In the genomic region with DNA sequence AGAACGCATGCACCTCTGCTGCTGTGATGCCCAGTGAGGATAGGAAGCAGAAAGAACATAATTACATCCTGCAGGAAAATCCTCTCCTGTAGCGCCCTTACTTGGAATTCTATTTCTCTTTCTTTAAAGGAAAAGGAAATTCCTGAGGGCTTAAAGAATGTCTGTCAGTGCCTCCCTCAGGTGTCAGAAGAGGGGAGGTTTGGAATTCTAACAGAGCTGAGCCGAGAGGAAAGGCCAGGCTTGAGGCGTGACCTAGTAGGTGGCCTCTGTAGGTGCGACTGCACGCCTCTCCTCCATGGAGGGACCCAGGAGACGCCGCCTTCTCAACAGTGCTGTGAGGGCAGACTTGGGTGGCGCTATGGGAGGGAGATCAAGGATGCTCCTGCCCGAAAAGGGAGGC, we compare ENCODE assay signal across 16 cellular contexts.
"Had no signal": no experiment of that assay in that cellular context is flagged by ENCODE, and none has a peak within 500 bp of the region (broad histone marks: within the 10 kb centered on the region; RNA-seq: fewer than 3 reads in every experiment).

No MANE protein-coding gene starts in this region.

- ATAC-seq: activated CD4-positive, CD25-positive, alpha-beta regulatory T cell treated with anti-CD3 and anti-CD28 coated beads, Interleukin-2, amount 50 U/mL, for 24 hours; effector memory CD8-positive, alpha-beta T cell; gastroesophageal sphincter; lower lobe of right lung; pancreas; sciatic nerve; T-cell had no signal

- H3K27ac Mint-ChIP-seq: dendritic cell treated with granulocyte-macrophage colony-stimulating factor and Interleukin-4, amounts not matched to agents 40 ng/mL and 50 ng/mL, for 4 days; effector memory CD8-positive, alpha-beta T cell; T-cell had no signal

- DNase-seq: activated naive CD4-positive, alpha-beta T cell; activated T-cell treated with anti-CD3 and anti-CD28 coated beads for 4 hours; anterior cingulate cortex; cerebellar nuclear complex; effector memory CD8-positive, alpha-beta T cell; erythroblast; lower lobe of right lung; pancreas; spleen; T-cell; T-helper 9 cell; uterus had no signal

- H3K4me3 Mint-ChIP-seq: dendritic cell treated with granulocyte-macrophage colony-stimulating factor and Interleukin-4, amounts not matched to agents 40 ng/mL and 50 ng/mL, for 4 days; effector memory CD8-positive, alpha-beta T cell; T-cell had no signal

- H3K27me3 Mint-ChIP-seq: dendritic cell treated with granulocyte-macrophage colony-stimulating factor and Interleukin-4, amounts not matched to agents 40 ng/mL and 50 ng/mL, for 4 days; T-cell had no signal

- FAIRE-seq: pancreas had no signal

- H3K9me3 Mint-ChIP-seq: dendritic cell treated with granulocyte-macrophage colony-stimulating factor and Interleukin-4, amounts not matched to agents 40 ng/mL and 50 ng/mL, for 4 days; effector memory CD8-positive, alpha-beta T cell; T-cell had no signal
